ENCODE assay signal across 15 cellular contexts in genomic region chr17:59725691-59726090, GRCh38. TPM values are rescaled to one million over a fixed set of nuclear protein-coding genes. Genes with fewer than 3 reads are reported as not detected.
A peak's percentile ranks its signal among the peaks of the same experiment; 100 is the strongest.
DNase-seq lines count a peak whose midpoint lies in the region; ATAC-seq and TF ChIP-seq lines count a peak whose summit lies in the region.
"Had no signal": no experiment of that assay in that cellular context is flagged by ENCODE, and none has a peak within 500 bp of the region (broad histone marks: within the 10 kb centered on the region; RNA-seq: fewer than 3 reads in every experiment).

No MANE protein-coding gene starts in this region.

- DNase-seq in AG08395 (ENCODE audit: low spot score), result peak; percentile 9
- DNase-seq in NOMO-1 (lab: John Stamatoyannopoulos, UW; ENCODE audit: unreplicated experiment in 2 of 2), result peak; percentile 30 to 87
- no peak for DNase-seq in iPS-NIHi7 (ENCODE audit: extremely low spot score)
- DNase-seq in NCI-H128 (lab: John Stamatoyannopoulos, UW; ENCODE audit: unreplicated experiment), result no peak
- no peak for DNase-seq in activated naive CD8-positive, alpha-beta T cell treated with anti-CD3 and anti-CD28 coated beads for 36 hours
- no peak for DNase-seq in immature natural killer cell
- DNase-seq: activated naive CD4-positive, alpha-beta T cell treated with anti-CD3 and anti-CD28 coated beads, Interleukin-2, amount 10 ng/mL, durations not matched to agents 7 days and 5 days; effector memory CD4-positive, alpha-beta T cell; GDM1; H9; MM.1S; SK-N-SH had no signal

- H3K27ac ChIP-seq in neutrophil, result peak overlapping the region; percentile 98

- peaks cover 15% of the 10 kb centered on the region for H3K4me1 Mint-ChIP-seq in activated naive CD8-positive, alpha-beta T cell treated with anti-CD3 and anti-CD28 coated beads for 36 hours
- peaks cover 11 to 43% of the 10 kb centered on the region in 2 donors for H3K4me1 Mint-ChIP-seq in immature natural killer cell

- no peaks in the 10 kb centered on the region for H3K9me3 ChIP-seq in neutrophil
- H3K9me3 ChIP-seq: SK-N-SH had no signal

- no peaks in the 10 kb centered on the region for H3K9me3 Mint-ChIP-seq in activated naive CD8-positive, alpha-beta T cell treated with anti-CD3 and anti-CD28 coated beads for 36 hours
- no peaks in the 10 kb centered on the region for H3K9me3 Mint-ChIP-seq in immature natural killer cell
- H3K9me3 Mint-ChIP-seq: activated naive CD4-positive, alpha-beta T cell treated with anti-CD3 and anti-CD28 coated beads, Interleukin-2, amount 10 ng/mL, durations not matched to agents 7 days and 5 days; H9 had no signal

- peaks cover 84 to 95% of the 10 kb centered on the region in 2 experiments for H3K4me1 ChIP-seq in neutrophil (ENCODE audit: control insufficient read depth in 1 of 2, insufficient read depth in 1 of 2, low read depth in 1 of 2, low read length in 1 of 2)

- no peak for TF ChIP-seq CTCF in neutrophil (IDR thresholded peaks at IDR 0.05)

- H3K27me3 Mint-ChIP-seq in activated naive CD8-positive, alpha-beta T cell treated with anti-CD3 and anti-CD28 coated beads for 36 hours, result no peaks in the 10 kb centered on the region
- peaks cover 0 to 3% (median 2%) of the 10 kb centered on the region in 3 donors for H3K27me3 Mint-ChIP-seq in immature natural killer cell (ENCODE audit: low read depth in 3 of 3)
- H3K27me3 Mint-ChIP-seq: activated naive CD4-positive, alpha-beta T cell treated with anti-CD3 and anti-CD28 coated beads, Interleukin-2, amount 10 ng/mL, durations not matched to agents 7 days and 5 days; B cell had no signal

- no peaks in the 10 kb centered on the region for H3K36me3 ChIP-seq in neutrophil

- H3K27me3 ChIP-seq in neutrophil, result no peaks in the 10 kb centered on the region

- peaks cover 8% of the 10 kb centered on the region for H3K36me3 Mint-ChIP-seq in activated naive CD8-positive, alpha-beta T cell treated with anti-CD3 and anti-CD28 coated beads for 36 hours
- H3K36me3 Mint-ChIP-seq in immature natural killer cell, result no peaks in the 10 kb centered on the region

- H3K4me3 ChIP-seq in neutrophil (ENCODE audit: low read depth in 1 of 2, low read length in 1 of 2), result peak overlapping the region; percentile 46 to 72

- no peak overlapping the region for H3K27ac Mint-ChIP-seq in activated naive CD8-positive, alpha-beta T cell treated with anti-CD3 and anti-CD28 coated beads for 36 hours
- H3K27ac Mint-ChIP-seq in immature natural killer cell, result no peak overlapping the region
- H3K27ac Mint-ChIP-seq: activated naive CD4-positive, alpha-beta T cell treated with anti-CD3 and anti-CD28 coated beads, Interleukin-2, amount 10 ng/mL, durations not matched to agents 7 days and 5 days; B cell had no signal

- peak; percentile 33 for ATAC-seq in esophagus mucosa

- H3K4me3 Mint-ChIP-seq in activated naive CD8-positive, alpha-beta T cell treated with anti-CD3 and anti-CD28 coated beads for 36 hours, result no peak overlapping the region
- H3K4me3 Mint-ChIP-seq in immature natural killer cell, result no peak overlapping the region
- H3K4me3 Mint-ChIP-seq: activated naive CD4-positive, alpha-beta T cell treated with anti-CD3 and anti-CD28 coated beads, Interleukin-2, amount 10 ng/mL, durations not matched to agents 7 days and 5 days; B cell; H9 had no signal

RNA-seq across cellular contexts. Expression of gene VMP1, which starts 18.2 kb away (rescaled TPM):
- 133 TPM for total RNA-seq in esophagus mucosa
- 100 to 1,000 TPM; 137 to 143 TPM for total RNA-seq in activated naive CD8-positive, alpha-beta T cell treated with anti-CD3 and anti-CD28 coated beads for 36 hours
- polyA plus RNA-seq in immature natural killer cell, result 10 to 100 TPM; 61.5 to 81.4 (median 66.7) TPM

RNA-seq across cellular contexts. Expression of gene PTRH2, which starts 18.5 kb away (rescaled TPM):
- total RNA-seq in esophagus mucosa, result 17.6 TPM
- 10 to 100 TPM; 52.7 to 55.2 TPM for total RNA-seq in activated naive CD8-positive, alpha-beta T cell treated with anti-CD3 and anti-CD28 coated beads for 36 hours
- polyA plus RNA-seq in immature natural killer cell, result 10 to 100 TPM in 2 of 3 donors, 1 to 10 TPM in 1; 6.0 to 20.7 (median 13.5) TPM

Comparison
In these comparisons a context has a peak if more than half of its experiments do, and no peak if none do; other contexts are left out.
1. DNase-seq: peak in AG08395 (single experiment) and NOMO-1 (2 of 2); none in iPS-NIHi7 (single experiment), NCI-H128 (single experiment), activated naive CD8-positive, alpha-beta T cell treated with anti-CD3 and anti-CD28 coated beads for 36 hours (single experiment) and immature natural killer cell (0 of 3).